10 cellular contexts compared by ENCODE assay signal in genomic region chr3:38297947-38298711, GRCh38. TPM values are rescaled to one million over a fixed set of nuclear protein-coding genes. Genes with fewer than 3 reads are reported as not detected.
DNase-seq lines count a peak whose midpoint lies in the region; ATAC-seq and TF ChIP-seq lines count a peak whose summit lies in the region.
"Had no signal": no experiment of that assay in that cellular context is flagged by ENCODE, and none has a peak within 500 bp of the region (broad histone marks: within the 10 kb centered on the region; RNA-seq: fewer than 3 reads in every experiment).

No MANE protein-coding gene starts in this region.

- no peaks in the 10 kb centered on the region for H4K20me1 ChIP-seq in GM23248 (ENCODE audit: insufficient read depth)

- no peaks in the 10 kb centered on the region for H3K27me3 ChIP-seq in GM23248 (replicated peaks; ENCODE audit: insufficient read depth)
- H3K27me3 ChIP-seq in kidney epithelial cell (ENCODE audit: control insufficient read depth, insufficient read depth, low read length), result no peaks in the 10 kb centered on the region

- no peaks in the 10 kb centered on the region for H3K9me3 ChIP-seq in GM23248 (ENCODE audit: low read depth)

- H3K79me2 ChIP-seq in GM23248 (ENCODE audit: insufficient read depth), result no peaks in the 10 kb centered on the region

- H3K4me1 Mint-ChIP-seq in T-cell, result no peaks in the 10 kb centered on the region

- H3K27ac ChIP-seq in GM23248 (no peak overlapping the region), VCaP (no peak overlapping the region)

- H3K9me3 Mint-ChIP-seq in T-cell, result no peaks in the 10 kb centered on the region
- H3K9me3 Mint-ChIP-seq: stimulated activated naive CD8-positive, alpha-beta T cell treated with anti-CD3 and anti-CD28 coated beads, Interleukin-15, Interleukin-2, amounts not matched to agents 100 ng/mL and 50 ng/mL, for 24 hours had no signal

- no peak overlapping the region for H3K4me3 Mint-ChIP-seq in T-cell
- H3K4me3 Mint-ChIP-seq: stimulated activated naive CD8-positive, alpha-beta T cell treated with anti-CD3 and anti-CD28 coated beads, Interleukin-15, Interleukin-2, amounts not matched to agents 100 ng/mL and 50 ng/mL, for 24 hours had no signal

- H3K36me3 ChIP-seq in GM23248 (ENCODE audit: low read depth) (no peaks in the 10 kb centered on the region), kidney epithelial cell (ENCODE audit: control insufficient read depth, insufficient read depth, low read length) (no peaks in the 10 kb centered on the region)

- in situ Hi-C loops in GM23248 (cut with MboI), result no loop called here

- H3K4me3 ChIP-seq in GM23248, result no peak overlapping the region
- no peak overlapping the region for H3K4me3 ChIP-seq in kidney epithelial cell (ENCODE audit: low read depth, low read length)

- DNase-seq in AML-193 (lab: John Stamatoyannopoulos, UW), result peak; percentile 60 to 67
- peak; percentile 43 for DNase-seq in GM23248
- DNase-seq in kidney epithelial cell (ENCODE audit: low read depth), result no peak
- no peak for DNase-seq in anterior cingulate cortex (lab: John Stamatoyannopoulos, UW)
- no peak for DNase-seq in T-cell
- no peak for DNase-seq in OCI-M1 (lab: John Stamatoyannopoulos, UW)
- DNase-seq: activated T-cell treated with anti-CD3 and anti-CD28 coated beads, Interleukin-2, amount 50 U/mL, for 1 hour had no signal

- no peak overlapping the region for H2AFZ ChIP-seq in GM23248

- 59 to 70% methylated on average over 5 of the region's 5 CpGs for WGBS in GM23248 (ENCODE audit: low coverage in 1 of 2, low lambda C conversion rate in 2 of 2, missing lambda C conversion rate in 2 of 2), 2 experiments

- ATAC-seq in T-cell (replicated peaks in 1 of 4) (no peak), HG03354 (IDR thresholded peaks at IDR 0.05; ENCODE audit: poor library complexity, severe bottlenecking, unreplicated experiment) (no peak)

- H3K9me2 ChIP-seq in GM23248 (ENCODE audit: insufficient read depth), result no peaks in the 10 kb centered on the region

- CTCF ChIA-PET in T-cell (lab: Charles Lee), result interaction anchor here in 1 of 2 donors (0.7 to 1.4 kb wide), 4 partner anchors 10 to 324 kb away, joined by 3 to 4 read pairs (median 3); no protein-coding TSS in a partner anchor

- no peak overlapping the region for H3K9ac ChIP-seq in GM23248

- TF ChIP-seq CTCF in VCaP (conservative IDR thresholded peaks at IDR 0.05) (peak; percentile 75), kidney epithelial cell (IDR thresholded peaks at IDR 0.05; ENCODE audit: insufficient read depth, low read length, poor library complexity, severe bottlenecking) (peak; percentile 42)

- H3K36me3 Mint-ChIP-seq in T-cell, result no peaks in the 10 kb centered on the region

- no peaks in the 10 kb centered on the region for H3F3A ChIP-seq in GM23248 (ENCODE audit: insufficient read depth)

- POLR2A ChIA-PET in T-cell (lab: Charles Lee), result interaction anchor here in 1 of 2 donors (0.7 kb wide), 1 partner anchor 342 kb away, joined by 6 read pairs; no protein-coding TSS in a partner anchor

- H3K27ac Mint-ChIP-seq in T-cell, result no peak overlapping the region
- H3K27ac Mint-ChIP-seq: stimulated activated naive CD8-positive, alpha-beta T cell treated with anti-CD3 and anti-CD28 coated beads, Interleukin-15, Interleukin-2, amounts not matched to agents 100 ng/mL and 50 ng/mL, for 24 hours had no signal

- no peaks in the 10 kb centered on the region for H3K27me3 Mint-ChIP-seq in T-cell

- H3K4me1 ChIP-seq in GM23248 (ENCODE audit: insufficient read depth), result no peaks in the 10 kb centered on the region

- H3K4me2 ChIP-seq in GM23248 (ENCODE audit: unreplicated experiment), result no peak overlapping the region

RNA-seq across cellular contexts. Expression of gene SLC22A14, which starts 16.0 kb away (rescaled TPM):
- total RNA-seq in GM23248 (2014; rRNA removed; shearing (Covaris generic)), result not detected in 2 replicates
- polyA plus RNA-seq in GM23248 (2016; fragmentation: Nextera tagmentation; extraction: Ambion mirVana), result 0.08 TPM in 1 of 2 replicates, not detected in the other
- 0.58 TPM in 1 of 2 replicates, not detected in the other for total RNA-seq in kidney epithelial cell
- total RNA-seq in T-cell, result under 1 TPM in 1 of 5 donors, not detected in 4; 0.10 TPM

RNA-seq across cellular contexts. Expression of gene SLC22A13, which starts 32.5 kb away (rescaled TPM):
- total RNA-seq in GM23248 (2014; rRNA removed; shearing (Covaris generic)), result 0.38 and 0.86 TPM in 2 replicates
- polyA plus RNA-seq in GM23248 (2016; fragmentation: Nextera tagmentation; extraction: Ambion mirVana), result not detected in 2 replicates
- total RNA-seq in kidney epithelial cell (0.34 TPM in 1 of 2 replicates, not detected in the other), T-cell (under 1 TPM; 0.35 to 0.79 (median 0.68) TPM)

RNA-seq across cellular contexts. Expression of gene XYLB, which starts 48.5 kb away (rescaled TPM):
- 4.1 and 4.8 TPM in 2 replicates for total RNA-seq in GM23248 (2014; rRNA removed; shearing (Covaris generic))
- 5.2 and 5.4 TPM in 2 replicates for polyA plus RNA-seq in GM23248 (2016; fragmentation: Nextera tagmentation; extraction: Ambion mirVana)
- total RNA-seq in kidney epithelial cell (1.9 and 2.6 TPM in 2 replicates), T-cell (1 to 10 TPM in 3 of 5 donors, under 1 TPM in 2; 0.59 to 1.9 (median 1.0) TPM)

Comparison
In these comparisons a context has a peak if more than half of its experiments do, and no peak if none do; other contexts are left out.
1. DNase-seq: peak in AML-193 (2 of 2) and GM23248 (single experiment); none in kidney epithelial cell (single experiment), anterior cingulate cortex (0 of 58), T-cell (0 of 34) and OCI-M1 (single experiment).